In genomic region chr1:39485046-39485803, GRCh38 we compare ENCODE assay signal across 35 cellular contexts. TPM values are rescaled to one million over a fixed set of nuclear protein-coding genes. Genes with fewer than 3 reads are reported as not detected.
DNase-seq lines count a peak whose midpoint lies in the region; ATAC-seq, FAIRE-seq and TF ChIP-seq lines count a peak whose summit lies in the region.
"Had no signal": no experiment of that assay in that cellular context is flagged by ENCODE, and none has a peak within 500 bp of the region (broad histone marks: within the 10 kb centered on the region; RNA-seq: fewer than 3 reads in every experiment).

No MANE protein-coding gene starts in this region.

- peaks cover 0 to under 1% of the 10 kb centered on the region in 2 donors for H3K27me3 Mint-ChIP-seq in stimulated activated naive B cell treated with anti-CD40 and anti-IgM and Interleukin-4, amounts not matched to agents 10 μg/mL and 1 μg/mL and 100 μg/mL, for 72 hours
- H3K27me3 Mint-ChIP-seq: activated naive CD8-positive, alpha-beta T cell had no signal

- FAIRE-seq in kidney (lab: Jason Lieb, UNC), result no peak
- FAIRE-seq: colon, GM12892, islet of Langerhans, pancreas, TTC549 had no signal

- in situ Hi-C loops in mammary epithelial cell (cut with MboI; ENCODE audit: low sequenced_read_pairs in 2 of 2), result no loop called here

- no peak overlapping the region for H2AFZ ChIP-seq in mammary epithelial cell (ENCODE audit: low read depth, low read length)

- no peaks in the 10 kb centered on the region for H3K4me1 Mint-ChIP-seq in stimulated activated naive B cell treated with anti-CD40 and anti-IgM and Interleukin-4, amounts not matched to agents 10 μg/mL and 1 μg/mL and 100 μg/mL, for 72 hours
- H3K4me1 Mint-ChIP-seq: nephron progenitor cell had no signal

- H3K4me1 ChIP-seq in ascending aorta, result no peaks in the 10 kb centered on the region
- peaks cover 0 to 4% (median 0%) of the 10 kb centered on the region in 3 donors for H3K4me1 ChIP-seq in gastroesophageal sphincter
- peaks cover 0 to 2% of the 10 kb centered on the region in 2 donors for H3K4me1 ChIP-seq in kidney (ENCODE audit: control insufficient read depth in 1 of 2, insufficient read depth in 1 of 2, low read depth in 1 of 2, low read length in 2 of 2)
- peaks cover 7% of the 10 kb centered on the region for H3K4me1 ChIP-seq in mammary epithelial cell (ENCODE audit: insufficient read depth, low read length)
- H3K4me1 ChIP-seq: breast epithelium, Caco-2, right lobe of liver had no signal

- no peaks in the 10 kb centered on the region for H4K20me1 ChIP-seq in mammary epithelial cell (ENCODE audit: insufficient read depth, low read length)

- H3K27ac Mint-ChIP-seq in stimulated activated naive B cell treated with anti-CD40 and anti-IgM and Interleukin-4, amounts not matched to agents 10 μg/mL and 1 μg/mL and 100 μg/mL, for 72 hours, result peak overlapping the region; percentile 22
- H3K27ac Mint-ChIP-seq: activated naive CD8-positive, alpha-beta T cell; nephron progenitor cell; type B pancreatic cell had no signal

- no peaks in the 10 kb centered on the region for H3K27me3 ChIP-seq in ascending aorta
- peaks cover under 1% of the 10 kb centered on the region for H3K27me3 ChIP-seq in gastroesophageal sphincter
- no peaks in the 10 kb centered on the region for H3K27me3 ChIP-seq in mammary epithelial cell (ENCODE audit: insufficient read depth, low read length)
- H3K27me3 ChIP-seq: breast epithelium, pancreas, right lobe of liver had no signal

- H3K36me3 ChIP-seq in ascending aorta, result peaks cover 61 to 65% of the 10 kb centered on the region in 2 donors
- peaks cover 6 to 83% of the 10 kb centered on the region in 2 donors for H3K36me3 ChIP-seq in gastroesophageal sphincter
- peaks cover 29 to 45% of the 10 kb centered on the region in 2 donors for H3K36me3 ChIP-seq in kidney (ENCODE audit: control insufficient read depth in 1 of 2, insufficient read depth in 2 of 2, low read length in 2 of 2)
- peaks cover 24% of the 10 kb centered on the region for H3K36me3 ChIP-seq in mammary epithelial cell (ENCODE audit: insufficient read depth, low read length)
- H3K36me3 ChIP-seq: breast epithelium had no signal

- intact Hi-C loops in ascending aorta (cut with DNase I) (no loop called here), kidney (cut with DNase I) (no loop called here), mammary epithelial cell (cut with micrococcal nuclease) (no loop called here)

- dilution Hi-C loops in mammary epithelial cell (cut with HindIII; ENCODE audit: low sequenced_read_pairs), result no loop called here

- TF ChIP-seq POLR2A in gastroesophageal sphincter (IDR thresholded peaks at IDR 0.05), result no peak

- no peak overlapping the region for H3K4me2 ChIP-seq in mammary epithelial cell (ENCODE audit: insufficient read depth, low read depth, low read length)
- H3K4me2 ChIP-seq: SK-N-SH had no signal

- CTCF ChIA-PET in mammary epithelial cell (lab: Charles Lee; ENCODE audit: low non-redundant PET), result no interaction called here

- H3K9me3 Mint-ChIP-seq in stimulated activated naive B cell treated with anti-CD40 and anti-IgM and Interleukin-4, amounts not matched to agents 10 μg/mL and 1 μg/mL and 100 μg/mL, for 72 hours, result no peaks in the 10 kb centered on the region
- H3K9me3 Mint-ChIP-seq: nephron progenitor cell, type B pancreatic cell had no signal

- TF ChIP-seq CTCF in ascending aorta (IDR thresholded peaks at IDR 0.05) (no peak), gastroesophageal sphincter (IDR thresholded peaks at IDR 0.05) (no peak), kidney (IDR thresholded peaks at IDR 0.05; ENCODE audit: borderline replicate concordance, extremely low read depth, insufficient read depth) (no peak), mammary epithelial cell (conservative IDR thresholded peaks at IDR 0.05 in 1 of 2, IDR thresholded peaks at IDR 0.05 in 1 of 2; ENCODE audit: extremely low read depth in 1 of 2, insufficient read depth in 1 of 2, low read depth in 1 of 2, low read length in 2 of 2) (no peak)

- DNase-seq in ascending aorta (ENCODE audit: low spot score in 2 of 2) (no peak), kidney (peak; percentile 86), mammary epithelial cell (no peak)
- DNase-seq in stimulated activated naive B cell treated with anti-CD40 and anti-IgM and Interleukin-4, amounts not matched to agents 10 μg/mL and 1 μg/mL and 100 μg/mL, for 72 hours, result no peak
- DNase-seq in stimulated activated naive CD8-positive, alpha-beta T cell treated with anti-CD3 and anti-CD28 coated beads, Interleukin-15, Interleukin-2, amounts not matched to agents 100 U/mL and 50 U/mL, for 24 hours, result no peak
- DNase-seq: activated CD4-positive, CD25-positive, alpha-beta regulatory T cell; Caco-2; effector CD8-positive, alpha-beta T cell; Karpas-422; NCI-H1417 treated with DMSO at 0.1 percent for 48 hours; NCI-H2081; NCI-H2227 treated with DMSO at 0.1 percent for 48 hours; NCI-H526; nephron progenitor cell; pancreas; PC-3; SK-N-SH; spleen; stimulated activated CD4-positive, alpha-beta T cell treated with anti-CD3 and anti-CD28 coated beads, Interleukin-2, amount 100 ng/mL, for 24 hours had no signal

- ATAC-seq in gastroesophageal sphincter (peak; percentile 35), GM19324 (IDR thresholded peaks at IDR 0.05; ENCODE audit: low FRiP score, unreplicated experiment) (no peak)
- no peak for ATAC-seq in stimulated activated naive B cell treated with anti-CD40 and anti-IgM and Interleukin-4, amounts not matched to agents 10 μg/mL and 1 μg/mL and 100 μg/mL, for 72 hours (replicated peaks)
- no peak for ATAC-seq in stimulated activated naive CD8-positive, alpha-beta T cell treated with anti-CD3 and anti-CD28 coated beads, Interleukin-15, Interleukin-2, amounts not matched to agents 100 U/mL and 50 U/mL, for 24 hours
- ATAC-seq: HCT116, pancreas, PC-3 had no signal

- H3K9ac ChIP-seq in kidney (ENCODE audit: low read length in 2 of 2) (no peak overlapping the region), mammary epithelial cell (ENCODE audit: insufficient read depth, low read length) (no peak overlapping the region)
- H3K9ac ChIP-seq: SK-N-SH had no signal

- no TSS peak for BruUV-seq in mammary epithelial cell (replicated peaks; lab: Mats Ljungman, UMichigan)

- no peak overlapping the region for H3K4me3 ChIP-seq in ascending aorta
- H3K4me3 ChIP-seq in gastroesophageal sphincter, result no peak overlapping the region
- H3K4me3 ChIP-seq in kidney (ENCODE audit: low read length in 2 of 2), result no peak overlapping the region
- H3K4me3 ChIP-seq in mammary epithelial cell (replicated peaks in 1 of 3; ENCODE audit: insufficient read depth in 1 of 3, low read depth in 2 of 3, low read length in 3 of 3), result no peak overlapping the region
- H3K4me3 ChIP-seq: breast epithelium, lung, pancreas, right lobe of liver, spleen had no signal

- TF ChIP-seq EP300 in gastroesophageal sphincter (IDR thresholded peaks at IDR 0.05), result no peak

- no peaks in the 10 kb centered on the region for H3K79me2 ChIP-seq in mammary epithelial cell (ENCODE audit: insufficient read depth, low read length)

- H3K36me3 Mint-ChIP-seq in stimulated activated naive B cell treated with anti-CD40 and anti-IgM and Interleukin-4, amounts not matched to agents 10 μg/mL and 1 μg/mL and 100 μg/mL, for 72 hours, result peaks cover 17 to 39% of the 10 kb centered on the region in 2 donors

- H3K4me3 Mint-ChIP-seq in stimulated activated naive B cell treated with anti-CD40 and anti-IgM and Interleukin-4, amounts not matched to agents 10 μg/mL and 1 μg/mL and 100 μg/mL, for 72 hours, result no peak overlapping the region
- H3K4me3 Mint-ChIP-seq: activated naive CD8-positive, alpha-beta T cell; nephron progenitor cell; type B pancreatic cell had no signal

- peak overlapping the region; percentile 9 to 11 for H3K27ac ChIP-seq in ascending aorta
- peak overlapping the region in 2 of 4 donors; percentile 21 to 40 for H3K27ac ChIP-seq in gastroesophageal sphincter
- H3K27ac ChIP-seq in kidney (ENCODE audit: low read depth in 2 of 2, low read length in 2 of 2), result peak overlapping the region in 1 of 2 donors; percentile 54
- H3K27ac ChIP-seq in mammary epithelial cell (ENCODE audit: insufficient read depth, low read depth, low read length), result no peak overlapping the region
- H3K27ac ChIP-seq: breast epithelium, C4-2B, epithelial cell of prostate, pancreas had no signal

- WGBS in gastroesophageal sphincter (ENCODE audit: low coverage in 1 of 2), 2 donors, result 61 to 80% methylated on average over 1 to 9 of the region's 14 CpGs
- WGBS in mammary epithelial cell (ENCODE audit: low coverage, missing lambda C conversion rate), result 78% methylated on average over 14 of the region's 14 CpGs

- H3K9me3 ChIP-seq in ascending aorta (no peaks in the 10 kb centered on the region), gastroesophageal sphincter (no peaks in the 10 kb centered on the region), kidney (ENCODE audit: control insufficient read depth in 1 of 2, low read length in 2 of 2) (no peaks in the 10 kb centered on the region), mammary epithelial cell (replicated peaks; ENCODE audit: insufficient read depth, low read length) (no peaks in the 10 kb centered on the region)
- H3K9me3 ChIP-seq: breast epithelium, Caco-2, pancreas, right lobe of liver, SK-N-SH, spleen had no signal

RNA-seq across cellular contexts. Expression of gene BMP8A, which starts 6.2 kb away (rescaled TPM):
- total RNA-seq in ascending aorta (not detected), gastroesophageal sphincter (1 to 10 TPM in 2 of 4 donors, under 1 TPM in 2; 0.40 to 4.0 (median 1.2) TPM), kidney (1.2 TPM), mammary epithelial cell (under 1 TPM in 1 of 2 donors, not detected in 1; 0.50 TPM)
- polyA plus RNA-seq in kidney (ENCODE audit: insufficient read depth, low read depth, low replicate concordance) (not detected), mammary epithelial cell (not detected)
- not detected for polyA minus RNA-seq in mammary epithelial cell
- total RNA-seq: G401; T-helper 1 cell treated with Interleukin-12 subunit alpha and Interleukin-12 subunit beta and Interleukin-4 antibody, amounts not matched to agents 30 ng/mL and 1 ng/mL, for 36 hours had no signal
